Comparison of ENCODE assay signal across 2 cellular contexts in genomic region chr2:8578335-8579244, GRCh38.
TF ChIP-seq lines count a peak whose summit lies in the region.

No MANE protein-coding gene starts in this region.

TF ChIP-seq in K562, 482 proteins besides CTCF, POLR2A, EP300 and RAD21:
- TF ChIP-seq NFE2 (IDR thresholded peaks at IDR 0.05; ENCODE audit: low read depth) (peak; percentile 44; the same call in 1 of the 2 replicates), ADNP (tag; IDR thresholded peaks at IDR 0.05) (no peak), NRF1 (conservative IDR thresholded peaks at IDR 0.05 in 1 of 2, IDR thresholded peaks at IDR 0.05 in 1 of 2) (peak in 1 of 2 experiments; percentile 50; a peak in 3 of 4 replicates), ZNF583 (CRISPR knock-in tag; IDR thresholded peaks at IDR 0.05) (no peak), MAFG (tag; conservative IDR thresholded peaks at IDR 0.05) (peak; percentile 61), NFE2L1 (tag; IDR thresholded peaks at IDR 0.05; ENCODE audit: borderline replicate concordance, low read depth) (0 out of 2 replicates have a peak, but pooled peaks have one; percentile 17), POLR2AphosphoS5 (IDR thresholded peaks at IDR 0.05; ENCODE audit: control insufficient read depth, insufficient read depth, low read depth, low read length) (no peak), ZNF316 (IDR thresholded peaks at IDR 0.05) (peak; percentile 43)

TF ChIP-seq in SK-N-SH, 30 proteins besides CTCF, POLR2A, EP300 and RAD21:
- no peak for TF ChIP-seq IRF3 (IDR thresholded peaks at IDR 0.05; ENCODE audit: low read depth, low read length)
- no peak for TF ChIP-seq GABPA (IDR thresholded peaks at IDR 0.05; ENCODE audit: low read depth)
- TF ChIP-seq RFX5 (IDR thresholded peaks at IDR 0.05; ENCODE audit: low read length), result no peak
- no peak for TF ChIP-seq REST (IDR thresholded peaks at IDR 0.05; ENCODE audit: low read depth, low read length)
- no peak for TF ChIP-seq MXI1 (IDR thresholded peaks at IDR 0.05; ENCODE audit: low read depth, low read length)
- no peak for TF ChIP-seq FOXM1 (IDR thresholded peaks at IDR 0.05; ENCODE audit: low read depth)
- TF ChIP-seq TCF12 (IDR thresholded peaks at IDR 0.05), result no peak
- no peak for TF ChIP-seq RCOR1 (IDR thresholded peaks at IDR 0.05; ENCODE audit: low read length)
